7 cellular contexts compared by ENCODE assay signal in the genomic region with DNA sequence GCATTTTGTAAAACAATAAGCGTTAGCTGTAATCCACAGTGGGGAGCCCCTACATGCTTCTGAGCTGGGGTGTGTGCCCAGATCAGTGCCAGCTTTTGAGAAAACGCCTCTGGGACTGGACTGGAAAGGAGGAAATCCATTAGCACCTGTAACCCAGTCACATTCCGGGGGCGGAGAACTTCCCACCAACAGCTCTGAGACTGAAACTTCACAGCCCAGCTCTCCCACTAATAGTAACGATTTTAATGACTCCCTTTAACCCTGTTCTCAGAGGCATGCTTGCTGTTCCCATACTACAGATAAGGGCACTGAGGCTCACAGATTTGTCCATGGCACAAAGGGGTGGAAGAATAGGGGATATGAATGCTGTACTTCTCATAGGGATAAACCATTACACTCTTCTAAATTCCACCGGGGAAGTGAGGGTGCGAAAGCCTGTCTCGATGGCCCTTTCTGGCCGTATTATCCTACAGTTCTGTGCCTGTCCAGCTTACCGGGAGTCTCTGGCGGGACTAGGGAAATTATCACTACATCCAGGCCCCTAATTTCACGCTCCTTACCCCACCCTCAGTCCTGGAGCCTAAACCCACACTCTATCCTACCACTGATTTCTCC. TPM values are rescaled to one million over a fixed set of nuclear protein-coding genes. Genes with fewer than 3 reads are reported as not detected.
DNase-seq lines count a peak whose midpoint lies in the region; ATAC-seq, FAIRE-seq and TF ChIP-seq lines count a peak whose summit lies in the region.
"Had no signal": no experiment of that assay in that cellular context is flagged by ENCODE, and none has a peak within 500 bp of the region (broad histone marks: within the 10 kb centered on the region; RNA-seq: fewer than 3 reads in every experiment).

No MANE protein-coding gene starts in this region.

- H3K4me1 ChIP-seq in HUES64 (ENCODE audit: insufficient read depth, low read length), result no peaks in the 10 kb centered on the region
- peaks cover 13 to 38% of the 10 kb centered on the region in 2 experiments for H3K4me1 ChIP-seq in K562 (replicated peaks in 1 of 2; ENCODE audit: control insufficient read depth in 2 of 2, insufficient read depth in 2 of 2, low read length in 2 of 2)

- H3K27ac ChIP-seq in HUES64 (ENCODE audit: low read depth, low read length), result peak overlapping the region; percentile 50
- H3K27ac ChIP-seq in K562 (ENCODE audit: extremely low read depth, low read depth, low read length), result peak overlapping the region; percentile 74

- in situ Hi-C loops in K562 (cut with MboI), result no loop called here

- H3K4me1 Mint-ChIP-seq in natural killer cell, result peaks cover 25 to 34% of the 10 kb centered on the region in 2 donors

- H3K9me3 ChIP-seq in HUES64 (ENCODE audit: insufficient read depth, low read depth, low read length), result no peaks in the 10 kb centered on the region
- no peaks in the 10 kb centered on the region for H3K9me3 ChIP-seq in K562 (replicated peaks; ENCODE audit: control insufficient read depth, insufficient read depth, low read depth, low read length)

- TF ChIP-seq EP300 in K562 (IDR thresholded peaks at IDR 0.05; ENCODE audit: low read length), result no peak

- peak overlapping the region; percentile 95 for H3K4me3 Mint-ChIP-seq in natural killer cell

- no peaks in the 10 kb centered on the region for H3K9me3 Mint-ChIP-seq in natural killer cell

- ATAC-seq in K562 (peak; percentile 30), natural killer cell (no peak), HG03565 (IDR thresholded peaks at IDR 0.05; ENCODE audit: unreplicated experiment) (no peak)

- H3K27me3 Mint-ChIP-seq in natural killer cell (ENCODE audit: low read depth in 2 of 2), result no peaks in the 10 kb centered on the region

- H4K20me1 ChIP-seq in K562 (replicated peaks; ENCODE audit: control insufficient read depth, insufficient read depth, low read length), result peaks cover 5% of the 10 kb centered on the region; the same call in 1 of the 2 replicates

- WGBS in HUES64, result 6% methylated on average over 12 of the region's 12 CpGs
- 5% methylated on average over 12 of the region's 12 CpGs for WGBS in K562 (ENCODE audit: insufficient coverage, low coverage, missing lambda C conversion rate)

- peak overlapping the region; percentile 96 for H3K4me2 ChIP-seq in K562 (ENCODE audit: insufficient read depth, low read length)

- H3K4me3 ChIP-seq in HUES64 (ENCODE audit: low read length) (peak overlapping the region; percentile 87), K562 (peak overlapping the region; percentile 88)

- H3K27me3 ChIP-seq in HUES64 (ENCODE audit: insufficient read depth, low read length) (no peaks in the 10 kb centered on the region), K562 (ENCODE audit: control insufficient read depth in 2 of 2, insufficient read depth in 2 of 2, low read length in 2 of 2) (no peaks in the 10 kb centered on the region)

- H3K9ac ChIP-seq in HUES64 (ENCODE audit: low read depth, low read length) (peak overlapping the region; percentile 79), K562 (ENCODE audit: insufficient read depth in 1 of 2, low read depth in 2 of 2, low read length in 2 of 2) (peak overlapping the region; percentile 87 to 95)

- intact Hi-C loops in K562 (cut with micrococcal nuclease) (no loop called here), natural killer cell (cut with micrococcal nuclease) (loop anchor here (1.0 to 2.0 kb wide), 2 partner anchors 13 to 37 kb away; a partner anchor contains a TSS)

- H3K27ac Mint-ChIP-seq in natural killer cell, result peak overlapping the region; percentile 90 to 97

- H3K36me3 Mint-ChIP-seq in natural killer cell, result no peaks in the 10 kb centered on the region

- peak overlapping the region; percentile 30; the same call in 1 of the 2 replicates for H2AFZ ChIP-seq in K562 (ENCODE audit: low read depth, low read length)

- DNase-seq in K562 (ENCODE audit: extremely low read depth in 1 of 4, low spot score in 3 of 4) (no peak), natural killer cell (no peak), NCI-H187 treated with DMSO at 0.1 percent for 48 hours (lab: John Stamatoyannopoulos, UW) (no peak), NCI-H2196 treated with DMSO at 0.1 percent for 48 hours (lab: John Stamatoyannopoulos, UW; ENCODE audit: unreplicated experiment) (no peak)

- POLR2A ChIA-PET in K562 (lab: Yijun Ruan, JAX), result interaction anchor here (0.7 to 2.2 kb wide), 6 partner anchors 10 to 28 kb away, joined by 3 to 18 read pairs (median 5); no protein-coding TSS in a partner anchor

- peaks cover 58% of the 10 kb centered on the region for H3K79me2 ChIP-seq in K562 (ENCODE audit: control insufficient read depth, insufficient read depth, low read length)

- no peaks in the 10 kb centered on the region for H3K9me1 ChIP-seq in K562 (ENCODE audit: control insufficient read depth, insufficient read depth, low read length)

- peak; percentile 70 for FAIRE-seq in K562 (lab: Jason Lieb, UNC)

- no peak for TF ChIP-seq RAD21 in K562 (CRISPR knock-in tag; conservative IDR thresholded peaks at IDR 0.05 in 1 of 2, IDR thresholded peaks at IDR 0.05 in 1 of 2)

- CTCF ChIA-PET in K562 (lab: Yijun Ruan, JAX; ENCODE audit: low intra/inter-chr PET ratio), result no interaction called here

- TSS peak; percentile 68 for BruUV-seq in K562 (replicated peaks; lab: Mats Ljungman, UMichigan)

- no peak for TF ChIP-seq POLR2A in K562 (conservative IDR thresholded peaks at IDR 0.05)

- H3K36me3 ChIP-seq in HUES64 (ENCODE audit: insufficient read depth, low read length) (no peaks in the 10 kb centered on the region), K562 (ENCODE audit: control insufficient read depth, insufficient read depth, low read length) (peaks cover 11% of the 10 kb centered on the region; the same call in 1 of the 3 replicates)

- TF ChIP-seq CTCF in K562 (IDR thresholded peaks at IDR 0.05 in 2 of 3, conservative IDR thresholded peaks at IDR 0.05 in 1 of 3; ENCODE audit: insufficient read depth in 2 of 3, low read depth in 1 of 3, low read length in 3 of 3), result no peak
- TF ChIP-seq CTCF in natural killer cell (IDR thresholded peaks at IDR 0.05), result no peak

RNA-seq across cellular contexts. Expression of a gene that starts 0.8 kb away (rescaled TPM):
- polyA plus RNA-seq in HUES64 (2013, experiment 1 of 2), result 14.2 TPM
- 13.4 TPM for polyA plus RNA-seq in HUES64 (2013, experiment 2 of 2)
- total RNA-seq in K562 (2011; cell fraction: chromatin; rRNA removed; ENCODE audit: low replicate concordance), result 16.6 and 30.3 TPM in 2 replicates
- 17.5 and 18.4 TPM in 2 replicates for total RNA-seq in K562 (2011; cell fraction: nucleolus; rRNA removed)
- total RNA-seq in K562 (2011; cell fraction: nucleoplasm; rRNA removed), result 21.0 and 36.0 TPM in 2 replicates
- 13.2 and 18.5 TPM in 2 replicates for total RNA-seq in K562 (2014; rRNA removed)
- 5.0 and 5.5 TPM in 2 replicates for total RNA-seq in K562 (2014; rRNA removed; fragmentation: Illumina TruSeq; extraction: Trizol)
- 7.9 and 8.3 TPM in 2 replicates for total RNA-seq in K562 (2015; rRNA removed; fragmentation: Illumina TruSeq; extraction: Trizol)
- total RNA-seq in K562 (2021), result 32.6 and 36.1 TPM in 2 replicates
- polyA plus RNA-seq in K562 (2011; rRNA removed), result 5.4 and 6.1 TPM in 2 replicates
- 10.2 and 11.6 TPM in 2 replicates for polyA plus RNA-seq in K562 (2011; cell fraction: cytosol; rRNA removed)
- 19.1 and 20.0 TPM in 2 replicates for polyA plus RNA-seq in K562 (2011; cell fraction: nucleus; rRNA removed)
- polyA plus RNA-seq in K562 (2012), result 9.1 and 13.3 TPM in 2 replicates
- polyA plus RNA-seq in K562 (2014; fragmentation: Illumina TruSeq; extraction: Trizol), result 7.3 and 10.9 TPM in 2 replicates
- 1 to 10 TPM; 1.5 to 4.0 TPM for polyA plus RNA-seq in K562 (2014; fragmentation: Nextera tagmentation; extraction: Ambion mirVana)
- 11.8 and 15.6 TPM in 2 replicates for polyA plus RNA-seq in K562 (2014; rRNA removed)
- 3.9 and 4.7 TPM in 2 replicates for polyA minus RNA-seq in K562 (2011; rRNA and poly(A)+ RNA removed)
- 6.2 and 6.7 TPM in 2 replicates for polyA minus RNA-seq in K562 (2011; cell fraction: cytosol; rRNA and poly(A)+ RNA removed)
- polyA minus RNA-seq in K562 (2011; cell fraction: nucleus; rRNA and poly(A)+ RNA removed), result 4.8 and 8.6 TPM in 2 replicates
- total RNA-seq in natural killer cell, result 10 to 100 TPM; 24.8 to 35.7 (median 31.1) TPM

RNA-seq across cellular contexts. Expression of a gene that starts 3.4 kb away (rescaled TPM):
- polyA plus RNA-seq in HUES64 (2013, experiment 1 of 2), result not detected
- polyA plus RNA-seq in HUES64 (2013, experiment 2 of 2), result 0.13 TPM
- total RNA-seq in K562 (2011; cell fraction: chromatin; rRNA removed; ENCODE audit: low replicate concordance), result 0.48 and 1.4 TPM in 2 replicates
- 0.66 and 0.67 TPM in 2 replicates for total RNA-seq in K562 (2011; cell fraction: nucleolus; rRNA removed)
- 0.37 and 0.76 TPM in 2 replicates for total RNA-seq in K562 (2011; cell fraction: nucleoplasm; rRNA removed)
- total RNA-seq in K562 (2014; rRNA removed) (1.6 and 2.4 TPM in 2 replicates), K562 (2014; rRNA removed; fragmentation: Illumina TruSeq; extraction: Trizol) (0.64 and 0.76 TPM in 2 replicates), K562 (2015; rRNA removed; fragmentation: Illumina TruSeq; extraction: Trizol) (0.51 and 0.64 TPM in 2 replicates), K562 (2021) (1.5 and 2.0 TPM in 2 replicates), natural killer cell (not detected)
- polyA plus RNA-seq in K562 (2011; rRNA removed) (0.20 and 1.4 TPM in 2 replicates), K562 (2014; fragmentation: Illumina TruSeq; extraction: Trizol) (1.8 and 2.2 TPM in 2 replicates), K562 (2014; fragmentation: Nextera tagmentation; extraction: Ambion mirVana) (under 1 TPM; 0.06 to 0.07 TPM), K562 (2014; rRNA removed) (1.2 and 1.6 TPM in 2 replicates)
- 0.82 and 0.99 TPM in 2 replicates for polyA plus RNA-seq in K562 (2011; cell fraction: cytosol; rRNA removed)
- 0.51 and 0.86 TPM in 2 replicates for polyA plus RNA-seq in K562 (2011; cell fraction: nucleus; rRNA removed)
- polyA plus RNA-seq in K562 (2012), result 1.8 and 3.2 TPM in 2 replicates
- polyA minus RNA-seq in K562 (2011; rRNA and poly(A)+ RNA removed), result 0.21 and 0.54 TPM in 2 replicates
- 1.1 TPM in 1 of 2 replicates, not detected in the other for polyA minus RNA-seq in K562 (2011; cell fraction: cytosol; rRNA and poly(A)+ RNA removed)
- polyA minus RNA-seq in K562 (2011; cell fraction: nucleus; rRNA and poly(A)+ RNA removed), result 0.13 and 1.1 TPM in 2 replicates
- total RNA-seq: glomerular endothelial cell had no signal

RNA-seq across cellular contexts. Expression of a gene that starts 37.4 kb away (rescaled TPM):
- polyA plus RNA-seq in HUES64 (2013, experiment 1 of 2), result 12.6 TPM
- polyA plus RNA-seq in HUES64 (2013, experiment 2 of 2), result 17.4 TPM
- total RNA-seq in K562 (2011; cell fraction: chromatin; rRNA removed; ENCODE audit: low replicate concordance), result 21.6 and 47.1 TPM in 2 replicates
- total RNA-seq in K562 (2011; cell fraction: nucleolus; rRNA removed), result 66.6 and 72.4 TPM in 2 replicates
- 43.8 and 47.6 TPM in 2 replicates for total RNA-seq in K562 (2011; cell fraction: nucleoplasm; rRNA removed)
- total RNA-seq in K562 (2014; rRNA removed) (22.3 and 25.1 TPM in 2 replicates), K562 (2014; rRNA removed; fragmentation: Illumina TruSeq; extraction: Trizol) (7.2 and 9.2 TPM in 2 replicates), K562 (2015; rRNA removed; fragmentation: Illumina TruSeq; extraction: Trizol) (7.4 and 7.5 TPM in 2 replicates), K562 (2021) (29.4 and 31.3 TPM in 2 replicates), natural killer cell (10 to 100 TPM in 2 of 3 donors, 1 to 10 TPM in 1; 8.7 to 11.5 (median 10.0) TPM)
- polyA plus RNA-seq in K562 (2011; rRNA removed) (12.7 and 24.3 TPM in 2 replicates), K562 (2014; fragmentation: Illumina TruSeq; extraction: Trizol) (14.2 and 17.9 TPM in 2 replicates), K562 (2014; fragmentation: Nextera tagmentation; extraction: Ambion mirVana) (1 to 10 TPM in 1 of 2 experiments, under 1 TPM in 1; 0.99 to 1.6 TPM), K562 (2014; rRNA removed) (21.1 and 25.9 TPM in 2 replicates)
- 28.9 and 37.9 TPM in 2 replicates for polyA plus RNA-seq in K562 (2011; cell fraction: cytosol; rRNA removed)
- 66.3 and 85.9 TPM in 2 replicates for polyA plus RNA-seq in K562 (2011; cell fraction: nucleus; rRNA removed)
- 19.5 and 24.1 TPM in 2 replicates for polyA plus RNA-seq in K562 (2012)
- polyA minus RNA-seq in K562 (2011; rRNA and poly(A)+ RNA removed), result 8.8 and 10.7 TPM in 2 replicates
- polyA minus RNA-seq in K562 (2011; cell fraction: cytosol; rRNA and poly(A)+ RNA removed), result 13.4 and 16.7 TPM in 2 replicates
- polyA minus RNA-seq in K562 (2011; cell fraction: nucleus; rRNA and poly(A)+ RNA removed), result 11.1 and 12.7 TPM in 2 replicates

RNA-seq across cellular contexts. Expression of a gene that starts 38.1 kb away (rescaled TPM):
- polyA plus RNA-seq in HUES64 (2013, experiment 1 of 2), result 496 TPM
- polyA plus RNA-seq in HUES64 (2013, experiment 2 of 2), result 551 TPM
- 50.0 and 52.6 TPM in 2 replicates for total RNA-seq in K562 (2011; cell fraction: chromatin; rRNA removed; ENCODE audit: low replicate concordance)
- total RNA-seq in K562 (2011; cell fraction: nucleolus; rRNA removed), result 163 and 171 TPM in 2 replicates
- 148 and 206 TPM in 2 replicates for total RNA-seq in K562 (2011; cell fraction: nucleoplasm; rRNA removed)
- total RNA-seq in K562 (2014; rRNA removed) (1,029 and 1,092 TPM in 2 replicates), K562 (2014; rRNA removed; fragmentation: Illumina TruSeq; extraction: Trizol) (793 and 886 TPM in 2 replicates), K562 (2015; rRNA removed; fragmentation: Illumina TruSeq; extraction: Trizol) (677 and 728 TPM in 2 replicates), K562 (2021) (1,103 and 1,199 TPM in 2 replicates), natural killer cell (100 to 1,000 TPM; 212 to 252 (median 241) TPM)
- polyA plus RNA-seq in K562 (2011; rRNA removed) (1,538 and 1,599 TPM in 2 replicates), K562 (2014; fragmentation: Illumina TruSeq; extraction: Trizol) (781 and 861 TPM in 2 replicates), K562 (2014; fragmentation: Nextera tagmentation; extraction: Ambion mirVana) (1,000 to 10,000 TPM; 3,747 to 4,411 TPM), K562 (2014; rRNA removed) (1,021 and 1,290 TPM in 2 replicates)
- polyA plus RNA-seq in K562 (2011; cell fraction: cytosol; rRNA removed), result 691 and 802 TPM in 2 replicates
- polyA plus RNA-seq in K562 (2011; cell fraction: nucleus; rRNA removed), result 342 and 554 TPM in 2 replicates
- polyA plus RNA-seq in K562 (2012), result 738 and 818 TPM in 2 replicates
- polyA minus RNA-seq in K562 (2011; rRNA and poly(A)+ RNA removed), result 280 and 301 TPM in 2 replicates
- 111 and 125 TPM in 2 replicates for polyA minus RNA-seq in K562 (2011; cell fraction: cytosol; rRNA and poly(A)+ RNA removed)
- polyA minus RNA-seq in K562 (2011; cell fraction: nucleus; rRNA and poly(A)+ RNA removed), result 38.4 and 110 TPM in 2 replicates

RNA-seq across cellular contexts. Expression of a gene that starts 39.2 kb away (rescaled TPM):
- polyA plus RNA-seq in HUES64 (2013, experiment 1 of 2), result 21.2 TPM
- 21.5 TPM for polyA plus RNA-seq in HUES64 (2013, experiment 2 of 2)
- total RNA-seq in K562 (2011; cell fraction: chromatin; rRNA removed; ENCODE audit: low replicate concordance), result 4.2 and 17.4 TPM in 2 replicates
- total RNA-seq in K562 (2011; cell fraction: nucleolus; rRNA removed), result 13.7 and 19.0 TPM in 2 replicates
- 6.2 and 8.5 TPM in 2 replicates for total RNA-seq in K562 (2011; cell fraction: nucleoplasm; rRNA removed)
- total RNA-seq in K562 (2014; rRNA removed) (7.9 and 9.0 TPM in 2 replicates), K562 (2014; rRNA removed; fragmentation: Illumina TruSeq; extraction: Trizol) (1.0 and 1.4 TPM in 2 replicates), K562 (2015; rRNA removed; fragmentation: Illumina TruSeq; extraction: Trizol) (4.2 and 5.0 TPM in 2 replicates), K562 (2021) (15.2 and 17.2 TPM in 2 replicates), natural killer cell (1 to 10 TPM; 2.1 to 3.3 (median 3.1) TPM)
- polyA plus RNA-seq in K562 (2011; rRNA removed) (2.5 and 6.1 TPM in 2 replicates), K562 (2014; fragmentation: Illumina TruSeq; extraction: Trizol) (7.4 and 12.5 TPM in 2 replicates), K562 (2014; fragmentation: Nextera tagmentation; extraction: Ambion mirVana) (not detected), K562 (2014; rRNA removed) (9.7 and 10.2 TPM in 2 replicates)
- 5.6 and 11.7 TPM in 2 replicates for polyA plus RNA-seq in K562 (2011; cell fraction: cytosol; rRNA removed)
- polyA plus RNA-seq in K562 (2011; cell fraction: nucleus; rRNA removed), result 22.2 and 28.1 TPM in 2 replicates
- 5.5 and 16.8 TPM in 2 replicates for polyA plus RNA-seq in K562 (2012)
- 0.74 and 0.93 TPM in 2 replicates for polyA minus RNA-seq in K562 (2011; rRNA and poly(A)+ RNA removed)
- 4.6 and 7.9 TPM in 2 replicates for polyA minus RNA-seq in K562 (2011; cell fraction: cytosol; rRNA and poly(A)+ RNA removed)
- polyA minus RNA-seq in K562 (2011; cell fraction: nucleus; rRNA and poly(A)+ RNA removed), result 7.8 and 10.1 TPM in 2 replicates
